ENCODE assay signal across 10 cellular contexts in the genomic region with DNA sequence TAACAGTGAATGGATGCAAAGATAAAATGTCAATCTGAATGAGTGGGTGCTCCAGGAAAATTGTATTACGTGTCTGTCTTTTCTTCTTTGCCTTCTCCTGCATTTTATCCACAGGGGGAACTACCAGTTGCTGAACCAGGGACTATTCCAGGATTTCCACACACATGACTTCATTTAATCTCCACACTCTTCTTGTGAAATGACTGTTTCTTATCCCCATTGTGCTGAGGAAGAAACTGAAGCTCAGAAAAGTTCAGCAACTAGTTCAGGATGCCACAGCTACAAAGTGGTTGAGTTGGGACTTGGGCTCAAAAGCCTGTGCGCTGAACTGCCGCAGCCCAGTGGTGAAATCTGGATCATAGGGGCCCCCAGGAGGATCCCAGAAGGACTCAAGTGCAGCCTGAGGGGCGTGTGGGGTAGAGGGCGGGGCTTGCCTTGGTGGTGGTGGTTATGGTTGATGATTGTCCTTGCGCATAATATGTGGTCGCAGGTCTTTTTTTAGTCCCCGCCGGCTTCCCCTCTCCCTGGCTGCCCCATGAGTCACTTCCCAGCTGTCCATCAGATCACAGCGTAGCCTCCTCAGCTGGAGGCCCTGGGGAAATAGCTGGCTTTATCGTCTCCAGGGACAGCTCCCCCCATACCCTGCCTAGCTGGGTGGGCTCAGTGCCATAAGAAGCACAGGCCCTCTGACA.
A peak's percentile ranks its signal among the peaks of the same experiment; 100 is the strongest.
DNase-seq lines count a peak whose midpoint lies in the region; ATAC-seq and TF ChIP-seq lines count a peak whose summit lies in the region.
"Had no signal": no experiment of that assay in that cellular context is flagged by ENCODE, and none has a peak within 500 bp of the region (broad histone marks: within the 10 kb centered on the region; RNA-seq: fewer than 3 reads in every experiment).

No MANE protein-coding gene starts in this region.

- H3K27me3 Mint-ChIP-seq in activated naive CD8-positive, alpha-beta T cell treated with anti-CD3 and anti-CD28 coated beads, Interleukin-2, amount 10 ng/mL, durations not matched to agents 7 days and 5 days, result no peaks in the 10 kb centered on the region

- peak; percentile 51 for DNase-seq in EL
- DNase-seq in LHCN-M2 (ENCODE audit: low read depth), result peak; percentile 26
- no peak for DNase-seq in activated naive CD8-positive, alpha-beta T cell treated with anti-CD3 and anti-CD28 coated beads, Interleukin-2, amount 10 ng/mL, durations not matched to agents 7 days and 5 days
- DNase-seq in lung microvascular endothelial cell (ENCODE audit: low read depth in 2 of 2), result peak; percentile 52 to 91
- no peak for DNase-seq in COLO668 (lab: John Stamatoyannopoulos, UW; ENCODE audit: unreplicated experiment)
- no peak for DNase-seq in uterus
- no peak for DNase-seq in aorta
- DNase-seq: NCI-H2171 had no signal

- H3K36me3 ChIP-seq in uterus, result no peaks in the 10 kb centered on the region
- no peaks in the 10 kb centered on the region for H3K36me3 ChIP-seq in aorta (ENCODE audit: control insufficient read depth in 1 of 2, insufficient read depth in 2 of 2, low read length in 1 of 2)

- H3K9me3 ChIP-seq in uterus, result no peaks in the 10 kb centered on the region
- H3K9me3 ChIP-seq in aorta (ENCODE audit: control insufficient read depth, low read length), result peaks cover 1% of the 10 kb centered on the region

- H3K4me3 Mint-ChIP-seq in activated naive CD8-positive, alpha-beta T cell treated with anti-CD3 and anti-CD28 coated beads, Interleukin-2, amount 10 ng/mL, durations not matched to agents 7 days and 5 days, result peak overlapping the region; percentile 53

- TF ChIP-seq POLR2A in uterus (IDR thresholded peaks at IDR 0.05), result no peak

- H3K36me3 Mint-ChIP-seq in activated naive CD8-positive, alpha-beta T cell treated with anti-CD3 and anti-CD28 coated beads, Interleukin-2, amount 10 ng/mL, durations not matched to agents 7 days and 5 days, result peaks cover 16% of the 10 kb centered on the region

- H3K27me3 ChIP-seq in uterus, result no peaks in the 10 kb centered on the region
- no peaks in the 10 kb centered on the region for H3K27me3 ChIP-seq in aorta (ENCODE audit: control insufficient read depth in 1 of 2, insufficient read depth in 2 of 2, low read length in 1 of 2)

- no peak for TF ChIP-seq CTCF in uterus (IDR thresholded peaks at IDR 0.05)

- no peak overlapping the region for H3K27ac ChIP-seq in uterus
- no peak overlapping the region for H3K27ac ChIP-seq in aorta (ENCODE audit: low read depth in 1 of 2, low read length in 2 of 2)
- H3K27ac ChIP-seq: parathyroid adenoma had no signal

- H3K27ac Mint-ChIP-seq in activated naive CD8-positive, alpha-beta T cell treated with anti-CD3 and anti-CD28 coated beads, Interleukin-2, amount 10 ng/mL, durations not matched to agents 7 days and 5 days, result peak overlapping the region; percentile 17

- H3K4me3 ChIP-seq in uterus (no peak overlapping the region), aorta (ENCODE audit: low read length in 2 of 2) (no peak overlapping the region)

- H3K9me3 Mint-ChIP-seq in activated naive CD8-positive, alpha-beta T cell treated with anti-CD3 and anti-CD28 coated beads, Interleukin-2, amount 10 ng/mL, durations not matched to agents 7 days and 5 days, result no peaks in the 10 kb centered on the region

- POLR2A ChIA-PET in activated naive CD8-positive, alpha-beta T cell treated with anti-CD3 and anti-CD28 coated beads, Interleukin-2, amount 10 ng/mL, durations not matched to agents 7 days and 5 days (lab: Charles Lee), result interaction anchor here (0.6 to 2.6 kb wide), 2 partner anchors 9 to 41 kb away, joined by 5 to 17 read pairs; a partner anchor contains a TSS

- ATAC-seq in activated naive CD8-positive, alpha-beta T cell treated with anti-CD3 and anti-CD28 coated beads, Interleukin-2, amount 10 ng/mL, durations not matched to agents 7 days and 5 days (ENCODE audit: low read depth), result peak; percentile 19
- no peak for ATAC-seq in HG03571 (IDR thresholded peaks at IDR 0.05; ENCODE audit: unreplicated experiment)
- no peak for ATAC-seq in aorta (ENCODE audit: low FRiP score)

- peaks cover 76% of the 10 kb centered on the region for H3K4me1 Mint-ChIP-seq in activated naive CD8-positive, alpha-beta T cell treated with anti-CD3 and anti-CD28 coated beads, Interleukin-2, amount 10 ng/mL, durations not matched to agents 7 days and 5 days

- no peaks in the 10 kb centered on the region for H3K4me1 ChIP-seq in uterus
- H3K4me1 ChIP-seq in aorta (ENCODE audit: control insufficient read depth in 1 of 2, insufficient read depth in 2 of 2, low read length in 2 of 2), result no peaks in the 10 kb centered on the region

- intact Hi-C loops in uterus (cut with DNase I; ENCODE audit: low total_unique reads), result no loop called here
- intact Hi-C loops in aorta (cut with DNase I), result no loop called here

- WGBS in aorta, 2 donors, result 38 to 52% methylated on average over 11 of the region's 11 CpGs

Comparison
In these comparisons a context has a peak if more than half of its experiments do, and no peak if none do; other contexts are left out.
1. DNase-seq: peak in EL (single experiment), LHCN-M2 (single experiment) and lung microvascular endothelial cell (2 of 2); none in activated naive CD8-positive, alpha-beta T cell treated with anti-CD3 and anti-CD28 coated beads, Interleukin-2, amount 10 ng/mL, durations not matched to agents 7 days and 5 days (single experiment), COLO668 (single experiment), uterus (0 of 2) and aorta (0 of 2).